26 cellular contexts compared by ENCODE assay signal in genomic region chr7:132434041-132434440, GRCh38.
DNase-seq lines count a peak whose midpoint lies in the region; ATAC-seq and TF ChIP-seq lines count a peak whose summit lies in the region.
"Had no signal": no experiment of that assay in that cellular context is flagged by ENCODE, and none has a peak within 500 bp of the region (broad histone marks: within the 10 kb centered on the region; RNA-seq: fewer than 3 reads in every experiment).

No MANE protein-coding gene starts in this region.

- CTCF ChIA-PET in CD8-positive, alpha-beta memory T cell (lab: Charles Lee), result interaction anchor here (1.1 kb wide), 1 partner anchor 147 kb away, joined by 3 read pairs; no protein-coding TSS in a partner anchor

- H3K27ac ChIP-seq in CD8-positive, alpha-beta memory T cell (ENCODE audit: low read depth, low read length), result no peak overlapping the region
- H3K27ac ChIP-seq: HL-60, thyroid gland, vagina had no signal

- DNase-seq in activated T-cell treated with anti-CD3 and anti-CD28 coated beads, Interleukin-2, amount 50 U/mL, for 72 hours, result no peak
- no peak for DNase-seq in activated T-cell treated with anti-CD3 and anti-CD28 coated beads, Interleukin-2, amount 50 U/mL, for 48 hours
- DNase-seq in CD8-positive, alpha-beta memory T cell, result no peak
- no peak for DNase-seq in natural killer cell treated with Interleukin-12 subunit alpha and Interleukin-12 subunit beta and Interleukin-15 and Interleukin-18, amount 100 ng/mL, for 72 hours (ENCODE audit: low spot score)
- no peak for DNase-seq in GM13977 (ENCODE audit: low spot score)
- DNase-seq: activated T-cell treated with anti-CD3 and anti-CD28 coated beads, Interleukin-2, amount 50 U/mL, for 1 hour; caudate nucleus; COR-L47; cortex of kidney; endodermal cell; H9; NCI-H1930; NCI-H510A treated with DMSO at 0.1 percent for 48 hours; right cardiac atrium; stimulated activated CD4-positive, alpha-beta T cell treated with anti-CD3 and anti-CD28 coated beads, Interleukin-2, amount 100 ng/mL, for 24 hours; stimulated activated CD8-positive, alpha-beta memory T cell treated with anti-CD3 and anti-CD28 coated beads, Interleukin-4, amount 100 ng/mL, for 48 hours; thyroid gland had no signal

- peaks cover 92% of the 10 kb centered on the region for H3K4me1 ChIP-seq in CD8-positive, alpha-beta memory T cell (ENCODE audit: insufficient read depth, low read length)
- H3K4me1 ChIP-seq: vagina had no signal

- peaks cover 88% of the 10 kb centered on the region for H3K4me1 Mint-ChIP-seq in activated T-cell treated with anti-CD3 and anti-CD28 coated beads, Interleukin-2, amount 50 U/mL, for 72 hours (ENCODE audit: low read depth)
- peaks cover 95 to 98% (median 98%) of the 10 kb centered on the region in 3 donors for H3K4me1 Mint-ChIP-seq in CD8-positive, alpha-beta memory T cell
- H3K4me1 Mint-ChIP-seq in activated T-helper 17 cell treated with anti-CD3 and anti-CD28 coated beads, Interleukin-2, amount 50 U/mL, for 72 hours, result peaks cover 73% of the 10 kb centered on the region
- H3K4me1 Mint-ChIP-seq in natural killer cell treated with Interleukin-12 subunit alpha and Interleukin-12 subunit beta and Interleukin-15 and Interleukin-18, amount 100 ng/mL, for 72 hours (ENCODE audit: low read depth in 2 of 2), result peaks cover 82 to 88% of the 10 kb centered on the region in 2 donors
- H3K4me1 Mint-ChIP-seq: B cell, H9, memory B cell, WTC11 had no signal

- peak overlapping the region; percentile 29 to 40 for H3K4me3 Mint-ChIP-seq in activated T-cell treated with anti-CD3 and anti-CD28 coated beads, Interleukin-2, amount 50 U/mL, for 72 hours
- H3K4me3 Mint-ChIP-seq in CD8-positive, alpha-beta memory T cell, result peak overlapping the region in 4 of 7 donors; percentile 16 to 84 (median 52)
- H3K4me3 Mint-ChIP-seq in activated T-helper 17 cell treated with anti-CD3 and anti-CD28 coated beads, Interleukin-2, amount 50 U/mL, for 72 hours, result peak overlapping the region; percentile 73
- peak overlapping the region; percentile 79 for H3K4me3 Mint-ChIP-seq in natural killer cell treated with Interleukin-12 subunit alpha and Interleukin-12 subunit beta and Interleukin-15 and Interleukin-18, amount 100 ng/mL, for 72 hours
- H3K4me3 Mint-ChIP-seq: B cell, endodermal cell, H9, memory B cell, WTC11 had no signal

- H3K27me3 Mint-ChIP-seq in activated T-cell treated with anti-CD3 and anti-CD28 coated beads, Interleukin-2, amount 50 U/mL, for 72 hours (ENCODE audit: low read depth), result no peaks in the 10 kb centered on the region
- no peaks in the 10 kb centered on the region for H3K27me3 Mint-ChIP-seq in CD8-positive, alpha-beta memory T cell
- H3K27me3 Mint-ChIP-seq in activated T-helper 17 cell treated with anti-CD3 and anti-CD28 coated beads, Interleukin-2, amount 50 U/mL, for 72 hours, result peaks cover 3% of the 10 kb centered on the region
- no peaks in the 10 kb centered on the region for H3K27me3 Mint-ChIP-seq in natural killer cell treated with Interleukin-12 subunit alpha and Interleukin-12 subunit beta and Interleukin-15 and Interleukin-18, amount 100 ng/mL, for 72 hours

- in situ Hi-C loops in GM13977 (cut with MboI; ENCODE audit: low pct_unique_long_range_greater_than_20kb, low sequenced_read_pairs, unreplicated experiment), result no loop called here

- H3K27ac Mint-ChIP-seq in activated T-cell treated with anti-CD3 and anti-CD28 coated beads, Interleukin-2, amount 50 U/mL, for 72 hours, result peak overlapping the region; percentile 8
- peak overlapping the region in 6 of 8 donors; percentile 23 to 93 (median 88) for H3K27ac Mint-ChIP-seq in CD8-positive, alpha-beta memory T cell
- peak overlapping the region; percentile 84 for H3K27ac Mint-ChIP-seq in activated T-helper 17 cell treated with anti-CD3 and anti-CD28 coated beads, Interleukin-2, amount 50 U/mL, for 72 hours
- H3K27ac Mint-ChIP-seq in natural killer cell treated with Interleukin-12 subunit alpha and Interleukin-12 subunit beta and Interleukin-15 and Interleukin-18, amount 100 ng/mL, for 72 hours, result peak overlapping the region; percentile 80 to 85
- H3K27ac Mint-ChIP-seq: B cell, endodermal cell, H9, memory B cell, WTC11 had no signal

- H3K9me3 ChIP-seq in CD8-positive, alpha-beta memory T cell (ENCODE audit: low read length), result no peaks in the 10 kb centered on the region
- H3K9me3 ChIP-seq: thyroid gland, vagina had no signal

- H3K36me3 ChIP-seq in CD8-positive, alpha-beta memory T cell (ENCODE audit: insufficient read depth, low read length), result no peaks in the 10 kb centered on the region
- H3K36me3 ChIP-seq: thyroid gland, vagina had no signal

- H3K4me3 ChIP-seq in CD8-positive, alpha-beta memory T cell (ENCODE audit: low read length), result no peak overlapping the region
- H3K4me3 ChIP-seq: smooth muscle cell, thyroid gland, vagina had no signal

- H3K9me3 Mint-ChIP-seq in activated T-cell treated with anti-CD3 and anti-CD28 coated beads, Interleukin-2, amount 50 U/mL, for 72 hours, result peaks cover 0 to 6% of the 10 kb centered on the region in 2 donors
- no peaks in the 10 kb centered on the region for H3K9me3 Mint-ChIP-seq in CD8-positive, alpha-beta memory T cell
- H3K9me3 Mint-ChIP-seq in activated T-helper 17 cell treated with anti-CD3 and anti-CD28 coated beads, Interleukin-2, amount 50 U/mL, for 72 hours, result peaks cover 5% of the 10 kb centered on the region
- no peaks in the 10 kb centered on the region for H3K9me3 Mint-ChIP-seq in natural killer cell treated with Interleukin-12 subunit alpha and Interleukin-12 subunit beta and Interleukin-15 and Interleukin-18, amount 100 ng/mL, for 72 hours
- H3K9me3 Mint-ChIP-seq: endodermal cell, H9, WTC11 had no signal

- ATAC-seq in activated T-cell treated with anti-CD3 and anti-CD28 coated beads, Interleukin-2, amount 50 U/mL, for 72 hours (replicated peaks in 1 of 2), result no peak
- no peak for ATAC-seq in activated T-helper 17 cell treated with anti-CD3 and anti-CD28 coated beads, Interleukin-2, amount 50 U/mL, for 72 hours (replicated peaks)
- no peak for ATAC-seq in natural killer cell treated with Interleukin-12 subunit alpha and Interleukin-12 subunit beta and Interleukin-15 and Interleukin-18, amount 100 ng/mL, for 72 hours
- ATAC-seq in GM21717 (IDR thresholded peaks at IDR 0.05; ENCODE audit: unreplicated experiment), result no peak
- ATAC-seq in HG03521 (IDR thresholded peaks at IDR 0.05; ENCODE audit: unreplicated experiment), result no peak
- ATAC-seq: right cardiac atrium, WTC11 had no signal

- no peaks in the 10 kb centered on the region for H3K27me3 ChIP-seq in CD8-positive, alpha-beta memory T cell (ENCODE audit: insufficient read depth, low read length, poor library complexity, severe bottlenecking)
- H3K27me3 ChIP-seq: thyroid gland, vagina had no signal

- H3K36me3 Mint-ChIP-seq in activated T-cell treated with anti-CD3 and anti-CD28 coated beads, Interleukin-2, amount 50 U/mL, for 72 hours (ENCODE audit: insufficient read depth in 2 of 2), result peaks cover 0 to 2% of the 10 kb centered on the region in 2 donors
- no peaks in the 10 kb centered on the region for H3K36me3 Mint-ChIP-seq in CD8-positive, alpha-beta memory T cell
- H3K36me3 Mint-ChIP-seq in activated T-helper 17 cell treated with anti-CD3 and anti-CD28 coated beads, Interleukin-2, amount 50 U/mL, for 72 hours (ENCODE audit: low read depth), result no peaks in the 10 kb centered on the region
- H3K36me3 Mint-ChIP-seq in natural killer cell treated with Interleukin-12 subunit alpha and Interleukin-12 subunit beta and Interleukin-15 and Interleukin-18, amount 100 ng/mL, for 72 hours, result peaks cover 4% of the 10 kb centered on the region
- H3K36me3 Mint-ChIP-seq: memory B cell, WTC11 had no signal

- POLR2A ChIA-PET in CD8-positive, alpha-beta memory T cell (lab: Charles Lee), result no interaction called here

- TF ChIP-seq CTCF in GM13977 (IDR thresholded peaks at IDR 0.05; ENCODE audit: extremely low read depth, insufficient read depth, missing control alignments), result no peak

Comparison
In these comparisons a context has a peak if more than half of its experiments do, and no peak if none do; other contexts are left out.
1. H3K27ac Mint-ChIP-seq: peak in every context shown above with its lines; median percentile 88 in CD8-positive, alpha-beta memory T cell; 84 in activated T-helper 17 cell treated with anti-CD3 and anti-CD28 coated beads, Interleukin-2, amount 50 U/mL, for 72 hours; 82 in natural killer cell treated with Interleukin-12 subunit alpha and Interleukin-12 subunit beta and Interleukin-15 and Interleukin-18, amount 100 ng/mL, for 72 hours; 8 in activated T-cell treated with anti-CD3 and anti-CD28 coated beads, Interleukin-2, amount 50 U/mL, for 72 hours.